In genomic region chr16:9134739-9135138, GRCh38 we compare ENCODE assay signal across 8 cellular contexts. TPM values are rescaled to one million over a fixed set of nuclear protein-coding genes. Genes with fewer than 3 reads are reported as not detected.
DNase-seq lines count a peak whose midpoint lies in the region; ATAC-seq and TF ChIP-seq lines count a peak whose summit lies in the region.

No MANE protein-coding gene starts in this region.

- WGBS in smooth muscle cell (ENCODE audit: low lambda C conversion rate): 52% methylated on average over 5 of the region's 5 CpGs

- no peaks in the 10 kb centered on the region for H3K9me3 Mint-ChIP-seq in CD4-positive, alpha-beta T cell
- H3K9me3 Mint-ChIP-seq in activated naive CD4-positive, alpha-beta T cell treated with anti-CD3 and anti-CD28 coated beads, Interleukin-2, amount 10 ng/mL, durations not matched to agents 7 days and 5 days: no peaks in the 10 kb centered on the region

- no peak for TF ChIP-seq EP300 in Ishikawa (IDR thresholded peaks at IDR 0.05; ENCODE audit: borderline replicate concordance)

- no peaks in the 10 kb centered on the region for H3F3A ChIP-seq in smooth muscle cell (ENCODE audit: low read depth)

- H3K27me3 Mint-ChIP-seq in CD4-positive, alpha-beta T cell: no peaks in the 10 kb centered on the region
- H3K27me3 Mint-ChIP-seq in activated naive CD4-positive, alpha-beta T cell treated with anti-CD3 and anti-CD28 coated beads, Interleukin-2, amount 10 ng/mL, durations not matched to agents 7 days and 5 days: peaks cover 23% of the 10 kb centered on the region

- H3K27ac Mint-ChIP-seq in CD4-positive, alpha-beta T cell: peak overlapping the region; percentile 47
- H3K27ac Mint-ChIP-seq in activated naive CD4-positive, alpha-beta T cell treated with anti-CD3 and anti-CD28 coated beads, Interleukin-2, amount 10 ng/mL, durations not matched to agents 7 days and 5 days: no peak overlapping the region

- POLR2A ChIA-PET in CD4-positive, alpha-beta T cell (lab: Charles Lee): interaction anchor here (2.5 kb wide), 1 partner anchor 43 kb away, joined by 14 read pairs; the partner anchor contains the start of gene HAPSTR1

- peak; percentile 35 to 65 (median 50) for DNase-seq in CD4-positive, alpha-beta T cell
- DNase-seq in SHP77 (lab: John Stamatoyannopoulos, UW): peak; percentile 31 to 69
- DNase-seq in activated naive CD4-positive, alpha-beta T cell treated with anti-CD3 and anti-CD28 coated beads, Interleukin-2, amount 10 ng/mL, durations not matched to agents 7 days and 5 days: peak; percentile 73
- DNase-seq in left cardiac atrium: no peak
- DNase-seq in smooth muscle cell (lab: John Stamatoyannopoulos, UW; ENCODE audit: unreplicated experiment): no peak

- peak; percentile 80 for ATAC-seq in CD4-positive, alpha-beta T cell (ENCODE audit: poor library complexity)
- ATAC-seq in GM19455 (IDR thresholded peaks at IDR 0.05; ENCODE audit: unreplicated experiment): peak; percentile 42
- ATAC-seq in left cardiac atrium: peak; percentile 45 to 67
- no peak for ATAC-seq in HG02678 (IDR thresholded peaks at IDR 0.05; ENCODE audit: unreplicated experiment)

- TF ChIP-seq CTCF in CD4-positive, alpha-beta T cell (IDR thresholded peaks at IDR 0.05): peak; percentile 72
- peak; percentile 48 for TF ChIP-seq CTCF in smooth muscle cell (IDR thresholded peaks at IDR 0.05; ENCODE audit: borderline replicate concordance, insufficient read depth, poor library complexity, severe bottlenecking)

- no peaks in the 10 kb centered on the region for H3K4me1 ChIP-seq in smooth muscle cell (ENCODE audit: low read depth)

- H2AFZ ChIP-seq in smooth muscle cell (ENCODE audit: low read depth): no peak overlapping the region

- no peaks in the 10 kb centered on the region for H3K36me3 Mint-ChIP-seq in CD4-positive, alpha-beta T cell (ENCODE audit: low read depth)
- H3K36me3 Mint-ChIP-seq in activated naive CD4-positive, alpha-beta T cell treated with anti-CD3 and anti-CD28 coated beads, Interleukin-2, amount 10 ng/mL, durations not matched to agents 7 days and 5 days: no peaks in the 10 kb centered on the region

- H3K27ac ChIP-seq in CD4-positive, alpha-beta T cell (ENCODE audit: low read depth, low read length): no peak overlapping the region
- no peak overlapping the region for H3K27ac ChIP-seq in smooth muscle cell (ENCODE audit: low read depth)

- H3K9ac ChIP-seq in smooth muscle cell (ENCODE audit: low read depth): no peak overlapping the region

- CTCF ChIA-PET in CD4-positive, alpha-beta T cell (lab: Charles Lee): interaction anchor here (0.6 to 2.8 kb wide), 6 partner anchors 12 to 274 kb away, joined by 3 to 15 read pairs (median 4); no protein-coding TSS in a partner anchor
- CTCF ChIA-PET in activated naive CD4-positive, alpha-beta T cell treated with anti-CD3 and anti-CD28 coated beads, Interleukin-2, amount 10 ng/mL, durations not matched to agents 7 days and 5 days (lab: Charles Lee): interaction anchor here (0.9 to 1.5 kb wide), 6 partner anchors 42 to 568 kb away, joined by 3 to 6 read pairs (median 3); partner anchors contain the start of gene CARHSP1

- no peak overlapping the region for H3K4me3 Mint-ChIP-seq in CD4-positive, alpha-beta T cell
- no peak overlapping the region for H3K4me3 Mint-ChIP-seq in activated naive CD4-positive, alpha-beta T cell treated with anti-CD3 and anti-CD28 coated beads, Interleukin-2, amount 10 ng/mL, durations not matched to agents 7 days and 5 days

- H4K20me1 ChIP-seq in smooth muscle cell (ENCODE audit: low read depth): peaks cover 45% of the 10 kb centered on the region

- no peak overlapping the region for H3K4me2 ChIP-seq in smooth muscle cell

- peaks cover 3% of the 10 kb centered on the region for H3K27me3 ChIP-seq in CD4-positive, alpha-beta T cell (ENCODE audit: control insufficient read depth, insufficient read depth, low read length)
- no peaks in the 10 kb centered on the region for H3K27me3 ChIP-seq in smooth muscle cell (ENCODE audit: low read depth)

- no peaks in the 10 kb centered on the region for H3K79me2 ChIP-seq in smooth muscle cell (ENCODE audit: low read depth)

- no peaks in the 10 kb centered on the region for H3K9me3 ChIP-seq in CD4-positive, alpha-beta T cell (ENCODE audit: control insufficient read depth, low read length)
- H3K9me3 ChIP-seq in smooth muscle cell (replicated peaks; ENCODE audit: low read depth): no peaks in the 10 kb centered on the region

- H3K4me1 Mint-ChIP-seq in CD4-positive, alpha-beta T cell (ENCODE audit: low read depth): peaks cover 30% of the 10 kb centered on the region
- H3K4me1 Mint-ChIP-seq in activated naive CD4-positive, alpha-beta T cell treated with anti-CD3 and anti-CD28 coated beads, Interleukin-2, amount 10 ng/mL, durations not matched to agents 7 days and 5 days: peaks cover 17% of the 10 kb centered on the region

- no peaks in the 10 kb centered on the region for H3K36me3 ChIP-seq in smooth muscle cell (ENCODE audit: low read depth)

- intact Hi-C loops in CD4-positive, alpha-beta T cell (cut with DNase I, micrococcal nuclease): loop anchor here (1.0 to 10.0 kb wide), 8 partner anchors 42 to 1370 kb away; partner anchors contain the start of gene HAPSTR1 (in 1 of the 2)
- intact Hi-C loops in left cardiac atrium (cut with DNase I): no loop called here

- TF ChIP-seq RAD21 in Ishikawa (IDR thresholded peaks at IDR 0.05; ENCODE audit: low read depth): peak; percentile 68

- H3K4me3 ChIP-seq in smooth muscle cell: no peak overlapping the region

TF ChIP-seq in Ishikawa, 13 proteins besides CTCF, POLR2A, EP300 and RAD21:
- no peak for TF ChIP-seq EGR1 (IDR thresholded peaks at IDR 0.05)
- TF ChIP-seq USF1 (IDR thresholded peaks at IDR 0.05): peak; percentile 61

RNA-seq across cellular contexts. Expression of gene HAPSTR1, which starts 43.3 kb away (rescaled TPM):
- total RNA-seq in CD4-positive, alpha-beta T cell: 100 to 1,000 TPM; 152 to 153 TPM
- total RNA-seq in left cardiac atrium (10 to 100 TPM; 35.6 to 50.5 TPM), smooth muscle cell (77.5 and 86.7 TPM in 2 replicates)
- polyA plus RNA-seq in smooth muscle cell: 26.7 and 29.1 TPM in 2 replicates

Comparison
In these comparisons a context has a peak if more than half of its experiments do, and no peak if none do; other contexts are left out.
1. DNase-seq: peak in CD4-positive, alpha-beta T cell (10 of 10), SHP77 (2 of 2) and activated naive CD4-positive, alpha-beta T cell treated with anti-CD3 and anti-CD28 coated beads, Interleukin-2, amount 10 ng/mL, durations not matched to agents 7 days and 5 days (single experiment); none in left cardiac atrium (single experiment) and smooth muscle cell (single experiment).
2. intact Hi-C loops: an anchor here in CD4-positive, alpha-beta T cell (1.0 to 10.0 kb wide); none called in left cardiac atrium.